Comparison of ENCODE assay signal across 7 cellular contexts in the genomic region with DNA sequence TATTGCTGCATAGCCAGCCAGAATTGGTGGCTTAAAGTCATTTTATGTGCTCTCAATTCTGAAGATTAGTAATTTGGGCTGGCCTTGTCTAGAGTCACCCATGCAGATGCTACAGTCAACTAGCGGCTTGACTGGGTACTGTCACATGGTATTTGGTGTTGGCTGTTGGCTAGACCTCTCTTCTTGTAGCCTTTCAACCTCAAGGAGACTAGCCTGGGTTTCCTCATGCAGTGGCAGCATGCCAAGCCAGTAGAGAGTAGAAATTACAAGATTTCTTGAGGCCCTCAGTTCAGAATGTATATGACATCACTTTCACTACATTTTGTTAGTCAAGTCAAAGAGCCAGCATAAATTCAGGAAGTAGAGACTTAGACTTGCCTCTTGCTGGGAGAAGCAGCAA.
DNase-seq lines count a peak whose midpoint lies in the region; ATAC-seq and TF ChIP-seq lines count a peak whose summit lies in the region.

No MANE protein-coding gene starts in this region.

- no peak for TF ChIP-seq POLR2A in NB4 (IDR thresholded peaks at IDR 0.05; ENCODE audit: extremely low read depth, insufficient read length)

- H3K27me3 ChIP-seq in HAP-1 (ENCODE audit: low read depth) = 0 out of 2 replicates have a peak, but pooled peaks cover 8% of the 10 kb centered on the region

- in situ Hi-C loops in GM13977 (cut with MboI; ENCODE audit: low pct_unique_long_range_greater_than_20kb, low sequenced_read_pairs, unreplicated experiment) = no loop called here
- in situ Hi-C loops in HAP-1 (cut with MboI; ENCODE audit: low sequenced_read_pairs) = no loop called here

- peak; percentile 36 for ATAC-seq in GM21515 (IDR thresholded peaks at IDR 0.05; ENCODE audit: unreplicated experiment)

- H3K4me3 ChIP-seq in NB4 (ENCODE audit: low read depth, low read length) (no peak overlapping the region), HAP-1 (no peak overlapping the region)

- no peaks in the 10 kb centered on the region; the same call in 1 of the 2 replicates for H3K4me1 ChIP-seq in HAP-1

- no peaks in the 10 kb centered on the region; the same call in 1 of the 2 replicates for H3K36me3 ChIP-seq in HAP-1 (replicated peaks)

- TF ChIP-seq CTCF in GM13977 (IDR thresholded peaks at IDR 0.05; ENCODE audit: extremely low read depth, insufficient read depth, missing control alignments) (no peak), NB4 (IDR thresholded peaks at IDR 0.05; ENCODE audit: low read depth, low read length) (no peak)

- no peaks in the 10 kb centered on the region; the same call in 1 of the 2 replicates for H3K9me3 ChIP-seq in HAP-1

- peak; percentile 18 for DNase-seq in GM13977 (ENCODE audit: low spot score)
- DNase-seq in NB4 (ENCODE audit: low read depth) = peak; percentile 53
- peak; percentile 7 for DNase-seq in fibroblast of peridontal ligament (ENCODE audit: extremely low read depth)
- no peak for DNase-seq in amniotic stem cell (lab: John Stamatoyannopoulos, UW)
- no peak for DNase-seq in NCI-H146 (lab: John Stamatoyannopoulos, UW)
- no peak for DNase-seq in HAP-1 (ENCODE audit: low spot score in 2 of 2)

Comparison
In these comparisons a context has a peak if more than half of its experiments do, and no peak if none do; other contexts are left out.
1. DNase-seq: peak in GM13977 (single experiment), NB4 (single experiment) and fibroblast of peridontal ligament (single experiment); none in amniotic stem cell (single experiment), NCI-H146 (single experiment) and HAP-1 (0 of 2).